7 cellular contexts compared by ENCODE assay signal in the genomic region with DNA sequence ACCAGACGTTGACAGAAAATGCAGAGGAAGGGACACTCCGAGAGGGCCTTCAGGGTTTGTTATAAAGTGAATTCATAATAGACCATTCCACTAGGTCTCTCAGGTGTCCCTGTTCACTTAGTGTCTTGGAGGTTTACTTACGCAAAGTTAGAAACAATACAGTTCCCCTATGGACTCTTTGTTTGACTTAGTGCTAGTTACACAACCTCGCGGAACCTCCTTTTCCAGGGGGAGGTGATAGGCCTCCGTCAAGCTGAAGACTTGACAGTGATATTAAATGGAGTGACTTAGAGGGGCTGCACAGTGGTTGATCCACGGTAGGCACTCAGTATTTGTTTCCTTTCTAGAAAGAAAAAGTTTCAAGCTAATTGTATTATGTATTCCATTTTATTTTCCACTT. TPM values are rescaled to one million over a fixed set of nuclear protein-coding genes. Genes with fewer than 3 reads are reported as not detected.
A peak's percentile ranks its signal among the peaks of the same experiment; 100 is the strongest.
DNase-seq lines count a peak whose midpoint lies in the region; ATAC-seq and TF ChIP-seq lines count a peak whose summit lies in the region.

No MANE protein-coding gene starts in this region.

- no peaks in the 10 kb centered on the region for H3K27me3 ChIP-seq in HCT116 (ENCODE audit: insufficient read depth, low read length)
- H3K27me3 ChIP-seq in skeletal muscle tissue (ENCODE audit: control insufficient read depth in 3 of 3, insufficient read depth in 3 of 3, low read length in 3 of 3) = no peaks in the 10 kb centered on the region

- peak overlapping the region; percentile 80 for H3K4me2 ChIP-seq in HCT116 (ENCODE audit: low read length)

- H3K9ac ChIP-seq in HCT116 (ENCODE audit: low read length) (peak overlapping the region; percentile 94), skeletal muscle tissue (ENCODE audit: low read depth in 1 of 3, low read length in 3 of 3) (peak overlapping the region in 2 of 3 donors; percentile 87 to 91)

- H3K27ac ChIP-seq in HCT116 (ENCODE audit: low read depth, low read length) = peak overlapping the region; percentile 85
- H3K27ac ChIP-seq in skeletal muscle tissue (ENCODE audit: low read depth, low read length) = no peak overlapping the region

- peaks cover 24% of the 10 kb centered on the region for H4K20me1 ChIP-seq in HCT116 (ENCODE audit: insufficient read depth)

- intact Hi-C loops in HCT116 (cut with micrococcal nuclease) = no loop called here

- H3K36me3 ChIP-seq in HCT116 (ENCODE audit: control insufficient read depth in 1 of 2, insufficient read depth in 2 of 2, low read length in 2 of 2) (peaks cover 24 to 37% of the 10 kb centered on the region in 2 experiments; a peak in 3 of 4 replicates), skeletal muscle tissue (ENCODE audit: control insufficient read depth in 3 of 3, insufficient read depth in 3 of 3, low read length in 3 of 3) (peaks cover 12 to 20% (median 15%) of the 10 kb centered on the region in 3 donors)

- no TSS peak for BruUV-seq in HCT116 (replicated peaks; lab: Mats Ljungman, UMichigan)

- CTCF ChIA-PET in HCT116 (lab: Charles Lee) = no interaction called here

- peak overlapping the region; percentile 89 to 92 for H3K4me3 ChIP-seq in HCT116 (replicated peaks in 1 of 2; ENCODE audit: low read depth in 1 of 2, low read length in 2 of 2)
- peak overlapping the region; percentile 98 for H3K4me3 ChIP-seq in fibroblast of pulmonary artery (replicated peaks; ENCODE audit: low read depth, low read length)
- peak overlapping the region; percentile 86 to 98 (median 93) for H3K4me3 ChIP-seq in skeletal muscle tissue (ENCODE audit: low read length in 3 of 3)

- DNase-seq in HCT116 (ENCODE audit: low read depth, low spot score) (no peak), SIG-M5 treated with dmso at 0.1 percent for 504 hours (lab: John Stamatoyannopoulos, UW; ENCODE audit: unreplicated experiment) (peak; percentile 77), fibroblast of pulmonary artery (ENCODE audit: low read depth) (no peak), NK-92 (lab: John Stamatoyannopoulos, UW; ENCODE audit: unreplicated experiment) (no peak), NCI-H1436 (lab: John Stamatoyannopoulos, UW) (no peak)
- DNase-seq in central memory CD4-positive, alpha-beta T cell = no peak

- no peak for ATAC-seq in HCT116

- RAD21 ChIA-PET in HCT116 (lab: Charles Lee; ENCODE audit: low non-redundant PET in 1 of 2, low total read pairs in 2 of 2, uncharacterized antibody in 2 of 2, unreplicated experiment in 2 of 2) = no interaction called here

- TF ChIP-seq POLR2A in HCT116 (IDR thresholded peaks at IDR 0.05; ENCODE audit: borderline replicate concordance, extremely low read depth, insufficient read depth, insufficient read length) = no peak

- H3K9me2 ChIP-seq in HCT116 (ENCODE audit: insufficient read depth) = no peaks in the 10 kb centered on the region

- H3K9me3 ChIP-seq in HCT116 (ENCODE audit: control insufficient read depth in 1 of 2, insufficient read depth in 1 of 2, low read depth in 1 of 2, low read length in 2 of 2) (no peaks in the 10 kb centered on the region), skeletal muscle tissue (ENCODE audit: control insufficient read depth in 3 of 3, low read length in 3 of 3) (no peaks in the 10 kb centered on the region)

- TF ChIP-seq CTCF in HCT116 (IDR thresholded peaks at IDR 0.05 in 2 of 3, conservative IDR thresholded peaks at IDR 0.05 in 1 of 3; ENCODE audit: borderline replicate concordance in 1 of 3, insufficient read depth in 1 of 3, low read depth in 2 of 3, low read length in 2 of 3) (no peak), fibroblast of pulmonary artery (IDR thresholded peaks at IDR 0.05; ENCODE audit: low read length, missing control alignments) (no peak)

- H2AFZ ChIP-seq in HCT116 (ENCODE audit: low read depth, low read length, poor library complexity, severe bottlenecking) = no peak overlapping the region

- POLR2A ChIA-PET in HCT116 (lab: Charles Lee) = no interaction called here

- TF ChIP-seq RAD21 in HCT116 (IDR thresholded peaks at IDR 0.05; ENCODE audit: low read depth) = no peak

- H3K79me2 ChIP-seq in HCT116 (ENCODE audit: insufficient read depth, low read length) = peaks cover 94% of the 10 kb centered on the region

- peaks cover 10 to 20% of the 10 kb centered on the region in 2 experiments; a peak in 3 of 4 replicates for H3K4me1 ChIP-seq in HCT116 (ENCODE audit: control insufficient read depth in 1 of 2, insufficient read depth in 2 of 2, low read length in 2 of 2)
- peaks cover 23 to 34% (median 23%) of the 10 kb centered on the region in 3 donors for H3K4me1 ChIP-seq in skeletal muscle tissue (ENCODE audit: control insufficient read depth in 3 of 3, insufficient read depth in 3 of 3, low read length in 3 of 3)

TF ChIP-seq in HCT116, 20 proteins besides CTCF, POLR2A, EP300 and RAD21 (continues in another document):
- TF ChIP-seq TCF7L2 (IDR thresholded peaks at IDR 0.05; ENCODE audit: borderline replicate concordance, extremely low read depth, insufficient read depth, insufficient read length) (no peak), SIN3A (IDR thresholded peaks at IDR 0.05; ENCODE audit: low read depth) (no peak), JUND (IDR thresholded peaks at IDR 0.05) (no peak), EZH2 (IDR thresholded peaks at IDR 0.05) (no peak), CBX3 (IDR thresholded peaks at IDR 0.05; ENCODE audit: low read depth) (no peak), POLR2AphosphoS5 (IDR thresholded peaks at IDR 0.05; ENCODE audit: low read depth, low read length) (no peak), YY1 (IDR thresholded peaks at IDR 0.05; ENCODE audit: extremely low read depth, insufficient replicate concordance, low read depth, low read length) (no peak), ZFX (IDR thresholded peaks at IDR 0.05) (no peak), CEBPB (IDR thresholded peaks at IDR 0.05; ENCODE audit: low read depth) (no peak), EZH2phosphoT487 (IDR thresholded peaks at IDR 0.05; ENCODE audit: borderline replicate concordance) (no peak), EGR1 (IDR thresholded peaks at IDR 0.05; ENCODE audit: low read depth) (no peak), ZNF274 (IDR thresholded peaks at IDR 0.05; ENCODE audit: low read depth, low read length) (no peak), FOSL1 (IDR thresholded peaks at IDR 0.05; ENCODE audit: low read depth) (no peak), SRF (IDR thresholded peaks at IDR 0.05; ENCODE audit: low read depth) (no peak), SP1 (IDR thresholded peaks at IDR 0.05; ENCODE audit: low read depth) (no peak), ELF1 (IDR thresholded peaks at IDR 0.05; ENCODE audit: borderline replicate concordance, low read depth) (no peak)
- TF ChIP-seq, protein P1, sequence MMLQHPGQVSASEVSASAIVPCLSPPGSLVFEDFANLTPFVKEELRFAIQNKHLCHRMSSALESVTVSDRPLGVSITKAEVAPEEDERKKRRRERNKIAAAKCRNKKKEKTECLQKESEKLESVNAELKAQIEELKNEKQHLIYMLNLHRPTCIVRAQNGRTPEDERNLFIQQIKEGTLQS (IDR thresholded peaks at IDR 0.05) = no peak
- TF ChIP-seq, protein P2, sequence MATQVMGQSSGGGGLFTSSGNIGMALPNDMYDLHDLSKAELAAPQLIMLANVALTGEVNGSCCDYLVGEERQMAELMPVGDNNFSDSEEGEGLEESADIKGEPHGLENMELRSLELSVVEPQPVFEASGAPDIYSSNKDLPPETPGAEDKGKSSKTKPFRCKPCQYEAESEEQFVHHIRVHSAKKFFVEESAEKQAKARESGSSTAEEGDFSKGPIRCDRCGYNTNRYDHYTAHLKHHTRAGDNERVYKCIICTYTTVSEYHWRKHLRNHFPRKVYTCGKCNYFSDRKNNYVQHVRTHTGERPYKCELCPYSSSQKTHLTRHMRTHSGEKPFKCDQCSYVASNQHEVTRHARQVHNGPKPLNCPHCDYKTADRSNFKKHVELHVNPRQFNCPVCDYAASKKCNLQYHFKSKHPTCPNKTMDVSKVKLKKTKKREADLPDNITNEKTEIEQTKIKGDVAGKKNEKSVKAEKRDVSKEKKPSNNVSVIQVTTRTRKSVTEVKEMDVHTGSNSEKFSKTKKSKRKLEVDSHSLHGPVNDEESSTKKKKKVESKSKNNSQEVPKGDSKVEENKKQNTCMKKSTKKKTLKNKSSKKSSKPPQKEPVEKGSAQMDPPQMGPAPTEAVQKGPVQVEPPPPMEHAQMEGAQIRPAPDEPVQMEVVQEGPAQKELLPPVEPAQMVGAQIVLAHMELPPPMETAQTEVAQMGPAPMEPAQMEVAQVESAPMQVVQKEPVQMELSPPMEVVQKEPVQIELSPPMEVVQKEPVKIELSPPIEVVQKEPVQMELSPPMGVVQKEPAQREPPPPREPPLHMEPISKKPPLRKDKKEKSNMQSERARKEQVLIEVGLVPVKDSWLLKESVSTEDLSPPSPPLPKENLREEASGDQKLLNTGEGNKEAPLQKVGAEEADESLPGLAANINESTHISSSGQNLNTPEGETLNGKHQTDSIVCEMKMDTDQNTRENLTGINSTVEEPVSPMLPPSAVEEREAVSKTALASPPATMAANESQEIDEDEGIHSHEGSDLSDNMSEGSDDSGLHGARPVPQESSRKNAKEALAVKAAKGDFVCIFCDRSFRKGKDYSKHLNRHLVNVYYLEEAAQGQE (IDR thresholded peaks at IDR 0.05; ENCODE audit: low read depth) = no peak
- TF ChIP-seq, protein P3, sequence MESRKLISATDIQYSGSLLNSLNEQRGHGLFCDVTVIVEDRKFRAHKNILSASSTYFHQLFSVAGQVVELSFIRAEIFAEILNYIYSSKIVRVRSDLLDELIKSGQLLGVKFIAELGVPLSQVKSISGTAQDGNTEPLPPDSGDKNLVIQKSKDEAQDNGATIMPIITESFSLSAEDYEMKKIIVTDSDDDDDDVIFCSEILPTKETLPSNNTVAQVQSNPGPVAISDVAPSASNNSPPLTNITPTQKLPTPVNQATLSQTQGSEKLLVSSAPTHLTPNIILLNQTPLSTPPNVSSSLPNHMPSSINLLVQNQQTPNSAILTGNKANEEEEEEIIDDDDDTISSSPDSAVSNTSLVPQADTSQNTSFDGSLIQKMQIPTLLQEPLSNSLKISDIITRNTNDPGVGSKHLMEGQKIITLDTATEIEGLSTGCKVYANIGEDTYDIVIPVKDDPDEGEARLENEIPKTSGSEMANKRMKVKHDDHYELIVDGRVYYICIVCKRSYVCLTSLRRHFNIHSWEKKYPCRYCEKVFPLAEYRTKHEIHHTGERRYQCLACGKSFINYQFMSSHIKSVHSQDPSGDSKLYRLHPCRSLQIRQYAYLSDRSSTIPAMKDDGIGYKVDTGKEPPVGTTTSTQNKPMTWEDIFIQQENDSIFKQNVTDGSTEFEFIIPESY (IDR thresholded peaks at IDR 0.05; ENCODE audit: extremely low read depth, insufficient replicate concordance, low read length) = no peak

RNA-seq across cellular contexts. Expression of a gene that starts 1.3 kb away (rescaled TPM):
- total RNA-seq in HCT116 (2021; ENCODE audit: unreplicated experiment) (489 TPM), skeletal muscle tissue (212 TPM)
- polyA plus RNA-seq in HCT116 (2012) = 494 and 628 TPM in 2 replicates

RNA-seq across cellular contexts. Expression of a gene that starts 1.7 kb away (rescaled TPM):
- total RNA-seq in HCT116 (2021; ENCODE audit: unreplicated experiment) (19.0 TPM), skeletal muscle tissue (21.9 TPM)
- 7.8 and 11.2 TPM in 2 replicates for polyA plus RNA-seq in HCT116 (2012)

RNA-seq across cellular contexts. Expression of a gene that starts 56.3 kb away (rescaled TPM):
- total RNA-seq in HCT116 (2021; ENCODE audit: unreplicated experiment) = 51.0 TPM
- 61.6 and 65.5 TPM in 2 replicates for polyA plus RNA-seq in HCT116 (2012)
- total RNA-seq in skeletal muscle tissue = 34.4 TPM
